ENCODE assay signal across 8 cellular contexts in the genomic region with DNA sequence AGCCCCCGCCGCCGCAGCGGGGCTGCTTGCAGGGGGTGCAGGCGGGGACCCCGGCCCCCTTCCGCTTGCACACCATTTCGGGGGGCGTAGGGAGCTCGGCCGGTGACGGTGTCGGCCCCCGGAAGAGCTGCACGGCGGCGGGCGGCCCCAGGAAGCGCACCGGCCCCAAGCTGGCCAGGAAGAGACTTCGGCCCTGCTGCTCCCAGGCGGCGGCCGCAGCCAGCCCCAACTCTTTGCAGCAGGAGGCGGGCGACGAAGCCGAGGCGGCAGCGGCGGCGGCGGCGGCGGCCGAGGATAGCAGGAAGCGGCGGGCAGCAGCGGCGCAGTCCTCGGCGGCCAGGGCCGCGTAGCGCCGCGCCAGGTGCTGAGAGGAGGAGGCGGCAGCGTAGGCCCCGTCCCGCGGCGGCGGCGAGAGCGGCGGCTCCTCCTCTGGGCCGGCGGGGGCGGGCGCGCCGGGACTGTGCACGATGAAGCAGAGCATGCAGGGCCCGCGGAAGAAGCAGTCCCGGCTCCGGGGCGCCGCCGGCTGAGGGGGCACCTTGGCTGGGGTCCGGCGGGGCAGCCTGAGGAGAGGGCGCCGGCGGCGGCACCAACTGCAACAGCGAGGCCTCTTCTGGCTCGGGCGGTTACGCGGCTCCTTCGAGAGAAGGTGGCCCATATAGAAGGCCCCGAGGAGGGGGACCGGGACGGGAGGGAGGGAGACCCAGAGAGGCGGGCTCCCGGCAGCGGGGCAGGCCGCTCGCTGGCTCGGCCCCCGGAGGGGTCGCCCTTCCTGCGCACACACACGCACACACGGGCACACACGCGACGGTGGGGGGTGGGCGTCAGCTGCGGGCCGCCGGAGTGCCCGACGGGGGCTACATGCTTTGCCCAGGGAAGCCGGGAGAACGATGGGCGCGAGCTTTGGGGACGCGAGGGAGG. TPM values are rescaled to one million over a fixed set of nuclear protein-coding genes. Genes with fewer than 3 reads are reported as not detected.
DNase-seq lines count a peak whose midpoint lies in the region; ATAC-seq lines count a peak whose summit lies in the region.

No MANE protein-coding gene starts in this region.

- CTCF ChIA-PET in activated CD4-positive, alpha-beta memory T cell treated with anti-CD3 and anti-CD28 coated beads for 36 hours (lab: Charles Lee) = interaction anchor here (0.9 to 2.1 kb wide), 3 partner anchors 36 to 122 kb away, joined by 3 to 7 read pairs (median 7); no protein-coding TSS in a partner anchor

- intact Hi-C loops in activated CD4-positive, alpha-beta memory T cell treated with anti-CD3 and anti-CD28 coated beads for 36 hours (cut with micrococcal nuclease) = loop anchor here (1.0 to 5.0 kb wide), 2 partner anchors 121 to 1706 kb away; no protein-coding TSS in a partner anchor

- ATAC-seq in HG02763 (IDR thresholded peaks at IDR 0.05; ENCODE audit: unreplicated experiment) = peak; percentile 46

- peak; percentile 59 for DNase-seq in NK-92 treated with Interleukin-12 subunit alpha and Interleukin-12 subunit beta, amount 100 ng/mL, for 24 hours (lab: John Stamatoyannopoulos, UW)
- DNase-seq in NK-92 (lab: John Stamatoyannopoulos, UW; ENCODE audit: unreplicated experiment) (no peak), NCI-H2171 treated with DMSO at 0.1 percent for 48 hours (lab: John Stamatoyannopoulos, UW) (peak; percentile 32), ecto neural progenitor cell (ENCODE audit: low spot score) (peak; percentile 75), lung microvascular endothelial cell (ENCODE audit: low read depth in 2 of 2) (peak; percentile 68 to 76)
- peak; percentile 81 for DNase-seq in activated CD4-positive, alpha-beta memory T cell treated with anti-CD3 and anti-CD28 coated beads for 36 hours
- peak; percentile 55 to 68 (median 58) for DNase-seq in stimulated activated CD4-positive, alpha-beta T cell treated with anti-CD3 and anti-CD28 coated beads, TNF-alpha, amount 100 ng/mL, for 48 hours (ENCODE audit: low read depth in 3 of 3)

- peak overlapping the region; percentile 75 for H3K4me3 Mint-ChIP-seq in activated CD4-positive, alpha-beta memory T cell treated with anti-CD3 and anti-CD28 coated beads for 36 hours

- peaks cover 1% of the 10 kb centered on the region for H3K27me3 Mint-ChIP-seq in activated CD4-positive, alpha-beta memory T cell treated with anti-CD3 and anti-CD28 coated beads for 36 hours

- peaks cover 16% of the 10 kb centered on the region for H3K36me3 Mint-ChIP-seq in activated CD4-positive, alpha-beta memory T cell treated with anti-CD3 and anti-CD28 coated beads for 36 hours

- POLR2A ChIA-PET in activated CD4-positive, alpha-beta memory T cell treated with anti-CD3 and anti-CD28 coated beads for 36 hours (lab: Charles Lee) = interaction anchor here (1.9 kb wide), 1 partner anchor 367 kb away, joined by 8 read pairs; no protein-coding TSS in a partner anchor

- H3K9me3 Mint-ChIP-seq in activated CD4-positive, alpha-beta memory T cell treated with anti-CD3 and anti-CD28 coated beads for 36 hours = peaks cover 14% of the 10 kb centered on the region

- peaks cover 34% of the 10 kb centered on the region for H3K4me1 Mint-ChIP-seq in activated CD4-positive, alpha-beta memory T cell treated with anti-CD3 and anti-CD28 coated beads for 36 hours (ENCODE audit: low read depth)

- peak overlapping the region; percentile 80 for H3K27ac Mint-ChIP-seq in activated CD4-positive, alpha-beta memory T cell treated with anti-CD3 and anti-CD28 coated beads for 36 hours

RNA-seq across cellular contexts. Expression of a gene that starts 0.6 kb away (rescaled TPM):
- total RNA-seq in activated CD4-positive, alpha-beta memory T cell treated with anti-CD3 and anti-CD28 coated beads for 36 hours = 1 to 10 TPM; 5.5 to 6.7 TPM
- total RNA-seq in lung microvascular endothelial cell = 5.2 and 5.6 TPM in 2 replicates
